In the genomic region with DNA sequence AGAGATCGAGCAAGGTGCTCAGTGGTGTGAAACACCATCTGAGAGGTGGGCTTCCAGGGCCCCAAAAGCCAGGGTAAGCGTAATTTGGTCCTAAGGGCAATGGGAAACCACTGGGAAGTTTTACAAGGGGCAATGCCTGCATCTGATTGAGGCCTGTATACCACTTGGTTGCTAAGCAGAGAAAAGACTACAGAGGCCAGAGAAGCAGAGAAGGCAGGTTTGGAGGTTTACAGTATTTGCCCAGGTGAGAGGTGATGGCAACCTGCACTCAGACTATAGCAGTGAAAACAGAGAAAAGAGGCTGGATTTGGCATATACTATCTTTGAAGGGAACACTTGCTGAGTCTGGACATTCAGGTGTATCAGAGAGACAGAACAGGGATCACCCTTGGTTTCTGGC, we compare ENCODE assay signal across 20 cellular contexts.
DNase-seq lines count a peak whose midpoint lies in the region; ATAC-seq and TF ChIP-seq lines count a peak whose summit lies in the region.
"Had no signal": no experiment of that assay in that cellular context is flagged by ENCODE, and none has a peak within 500 bp of the region (broad histone marks: within the 10 kb centered on the region; RNA-seq: fewer than 3 reads in every experiment).

No MANE protein-coding gene starts in this region.

- intact Hi-C loops in left colon (cut with DNase I, micrococcal nuclease) = no loop called here
- intact Hi-C loops in activated naive CD4-positive, alpha-beta T cell treated with anti-CD3 and anti-CD28 coated beads for 36 hours (cut with micrococcal nuclease) = no loop called here

- no peaks in the 10 kb centered on the region for H3K9me3 Mint-ChIP-seq in neural crest cell
- H3K9me3 Mint-ChIP-seq in progenitor cell of endocrine pancreas (ENCODE audit: low read depth) = no peaks in the 10 kb centered on the region
- no peaks in the 10 kb centered on the region for H3K9me3 Mint-ChIP-seq in activated naive CD4-positive, alpha-beta T cell treated with anti-CD3 and anti-CD28 coated beads for 36 hours
- H3K9me3 Mint-ChIP-seq: CD4-positive, alpha-beta memory T cell had no signal

- CTCF ChIA-PET in activated naive CD4-positive, alpha-beta T cell treated with anti-CD3 and anti-CD28 coated beads for 36 hours (lab: Charles Lee) = no interaction called here

- H3K36me3 Mint-ChIP-seq in neural crest cell (ENCODE audit: low read depth) = peaks cover 7% of the 10 kb centered on the region
- no peaks in the 10 kb centered on the region for H3K36me3 Mint-ChIP-seq in progenitor cell of endocrine pancreas (ENCODE audit: insufficient read depth)
- H3K36me3 Mint-ChIP-seq in activated naive CD4-positive, alpha-beta T cell treated with anti-CD3 and anti-CD28 coated beads for 36 hours (ENCODE audit: low read depth) = no peaks in the 10 kb centered on the region
- H3K36me3 Mint-ChIP-seq: CD14-positive monocyte; CD4-positive, alpha-beta memory T cell; CD4-positive, CD25-positive, alpha-beta regulatory T cell; CD8-positive, alpha-beta memory T cell had no signal

- peak overlapping the region; percentile 55 for H3K27ac Mint-ChIP-seq in neural crest cell (ENCODE audit: unreplicated experiment)
- H3K27ac Mint-ChIP-seq in progenitor cell of endocrine pancreas = peak overlapping the region; percentile 4
- no peak overlapping the region for H3K27ac Mint-ChIP-seq in activated naive CD4-positive, alpha-beta T cell treated with anti-CD3 and anti-CD28 coated beads for 36 hours
- H3K27ac Mint-ChIP-seq: CD4-positive, alpha-beta memory T cell; CD4-positive, CD25-positive, alpha-beta regulatory T cell; CD8-positive, alpha-beta memory T cell had no signal

- H3K4me1 Mint-ChIP-seq in neural crest cell (no peaks in the 10 kb centered on the region), progenitor cell of endocrine pancreas (ENCODE audit: low read depth) (peaks cover 15% of the 10 kb centered on the region)
- no peaks in the 10 kb centered on the region for H3K4me1 Mint-ChIP-seq in activated naive CD4-positive, alpha-beta T cell treated with anti-CD3 and anti-CD28 coated beads for 36 hours (ENCODE audit: low read depth)
- H3K4me1 Mint-ChIP-seq: CD4-positive, alpha-beta memory T cell; CD4-positive, CD25-positive, alpha-beta regulatory T cell; CD8-positive, alpha-beta memory T cell had no signal

- H3K27me3 Mint-ChIP-seq in neural crest cell (ENCODE audit: low read depth) (no peaks in the 10 kb centered on the region), progenitor cell of endocrine pancreas (peaks cover 2% of the 10 kb centered on the region)
- H3K27me3 Mint-ChIP-seq in activated naive CD4-positive, alpha-beta T cell treated with anti-CD3 and anti-CD28 coated beads for 36 hours (ENCODE audit: low read depth) = peaks cover 5% of the 10 kb centered on the region
- H3K27me3 Mint-ChIP-seq: CD4-positive, alpha-beta memory T cell; CD8-positive, alpha-beta memory T cell had no signal

- DNase-seq in left colon (no peak), neural crest cell (ENCODE audit: low read depth, low spot score) (no peak), progenitor cell of endocrine pancreas (ENCODE audit: low spot score, unreplicated experiment) (no peak), DMS114 treated with DMSO at 0.1 percent for 48 hours (lab: John Stamatoyannopoulos, UW; ENCODE audit: unreplicated experiment) (no peak)
- no peak for DNase-seq in activated naive CD4-positive, alpha-beta T cell treated with anti-CD3 and anti-CD28 coated beads for 36 hours
- DNase-seq: 8988T; ACHN; BE2C; C1 segment of cervical spinal cord; CD4-positive, alpha-beta memory T cell; CD4-positive, CD25-positive, alpha-beta regulatory T cell; CD8-positive, alpha-beta memory T cell; COR-L47; DMS 273 treated with DMSO at 0.1 percent for 48 hours; GF-D8 had no signal

- ATAC-seq in left colon (peak; percentile 60), HG02938 (IDR thresholded peaks at IDR 0.05; ENCODE audit: unreplicated experiment) (no peak), HG03469 (IDR thresholded peaks at IDR 0.05; ENCODE audit: unreplicated experiment) (no peak)

- H3K4me3 Mint-ChIP-seq in neural crest cell (no peak overlapping the region), progenitor cell of endocrine pancreas (ENCODE audit: low read depth) (no peak overlapping the region)
- no peak overlapping the region for H3K4me3 Mint-ChIP-seq in activated naive CD4-positive, alpha-beta T cell treated with anti-CD3 and anti-CD28 coated beads for 36 hours
- H3K4me3 Mint-ChIP-seq: CD14-positive monocyte; CD4-positive, alpha-beta memory T cell; CD4-positive, CD25-positive, alpha-beta regulatory T cell; CD8-positive, alpha-beta memory T cell had no signal

- TF ChIP-seq CTCF in VCaP (conservative IDR thresholded peaks at IDR 0.05) (no peak), neural crest cell (conservative IDR thresholded peaks at IDR 0.05) (no peak), progenitor cell of endocrine pancreas (IDR thresholded peaks at IDR 0.05; ENCODE audit: unreplicated experiment) (no peak)

- peak overlapping the region; percentile 28 for H3K27ac ChIP-seq in VCaP
- H3K27ac ChIP-seq: BLaER1 had no signal
